ENCODE assay signal across 1 cellular context in genomic region chr20:62376112-62377063, GRCh38.
TF ChIP-seq lines count a peak whose summit lies in the region.

No MANE protein-coding gene starts in this region.

TF ChIP-seq in GM23338, 12 proteins besides CTCF, POLR2A, EP300 and RAD21 (continued from another document):
- TF ChIP-seq ZNF462 (CRISPR knock-in tag; IDR thresholded peaks at IDR 0.05) (no peak), NANOG (IDR thresholded peaks at IDR 0.05; ENCODE audit: borderline replicate concordance) (no peak), EZH2 (IDR thresholded peaks at IDR 0.05; ENCODE audit: low read depth, unreplicated experiment) (no peak), CREB1 (CRISPR knock-in tag; IDR thresholded peaks at IDR 0.05; ENCODE audit: low read depth) (no peak)
- TF ChIP-seq, protein P1, sequence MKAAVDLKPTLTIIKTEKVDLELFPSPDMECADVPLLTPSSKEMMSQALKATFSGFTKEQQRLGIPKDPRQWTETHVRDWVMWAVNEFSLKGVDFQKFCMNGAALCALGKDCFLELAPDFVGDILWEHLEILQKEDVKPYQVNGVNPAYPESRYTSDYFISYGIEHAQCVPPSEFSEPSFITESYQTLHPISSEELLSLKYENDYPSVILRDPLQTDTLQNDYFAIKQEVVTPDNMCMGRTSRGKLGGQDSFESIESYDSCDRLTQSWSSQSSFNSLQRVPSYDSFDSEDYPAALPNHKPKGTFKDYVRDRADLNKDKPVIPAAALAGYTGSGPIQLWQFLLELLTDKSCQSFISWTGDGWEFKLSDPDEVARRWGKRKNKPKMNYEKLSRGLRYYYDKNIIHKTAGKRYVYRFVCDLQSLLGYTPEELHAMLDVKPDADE (IDR thresholded peaks at IDR 0.05), result no peak
